ENCODE assay signal across 1 cellular context in the genomic region with DNA sequence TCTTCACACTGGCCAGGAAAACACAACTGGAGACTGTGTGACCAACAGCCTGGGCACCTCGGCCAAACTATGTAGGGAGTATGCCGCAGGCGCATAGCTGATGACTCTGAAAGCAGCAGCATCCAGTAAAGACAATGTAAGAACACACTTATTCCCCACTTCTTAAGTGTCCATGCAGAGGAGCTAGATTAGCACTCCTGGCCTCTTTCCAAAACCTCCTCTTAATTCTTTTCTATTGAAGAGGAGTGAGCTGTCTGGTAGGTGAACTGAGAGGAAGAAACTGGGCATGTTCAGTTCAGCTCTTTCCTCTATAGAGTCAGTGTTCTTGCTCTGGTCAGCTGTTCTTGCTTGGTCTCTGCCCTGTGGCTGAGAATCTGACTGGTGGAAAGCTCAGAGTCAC.
TF ChIP-seq lines count a peak whose summit lies in the region.

No MANE protein-coding gene starts in this region.

TF ChIP-seq in K562, 482 proteins besides CTCF, POLR2A, EP300 and RAD21:
- TF ChIP-seq, protein P1, sequence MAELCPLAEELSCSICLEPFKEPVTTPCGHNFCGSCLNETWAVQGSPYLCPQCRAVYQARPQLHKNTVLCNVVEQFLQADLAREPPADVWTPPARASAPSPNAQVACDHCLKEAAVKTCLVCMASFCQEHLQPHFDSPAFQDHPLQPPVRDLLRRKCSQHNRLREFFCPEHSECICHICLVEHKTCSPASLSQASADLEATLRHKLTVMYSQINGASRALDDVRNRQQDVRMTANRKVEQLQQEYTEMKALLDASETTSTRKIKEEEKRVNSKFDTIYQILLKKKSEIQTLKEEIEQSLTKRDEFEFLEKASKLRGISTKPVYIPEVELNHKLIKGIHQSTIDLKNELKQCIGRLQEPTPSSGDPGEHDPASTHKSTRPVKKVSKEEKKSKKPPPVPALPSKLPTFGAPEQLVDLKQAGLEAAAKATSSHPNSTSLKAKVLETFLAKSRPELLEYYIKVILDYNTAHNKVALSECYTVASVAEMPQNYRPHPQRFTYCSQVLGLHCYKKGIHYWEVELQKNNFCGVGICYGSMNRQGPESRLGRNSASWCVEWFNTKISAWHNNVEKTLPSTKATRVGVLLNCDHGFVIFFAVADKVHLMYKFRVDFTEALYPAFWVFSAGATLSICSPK (IDR thresholded peaks at IDR 0.05; ENCODE audit: borderline replicate concordance): no peak
- TF ChIP-seq ZKSCAN8 (CRISPR knock-in tag; IDR thresholded peaks at IDR 0.05) (no peak), ZNF197 (CRISPR knock-in tag; IDR thresholded peaks at IDR 0.05; ENCODE audit: low read depth) (no peak), NFIC (IDR thresholded peaks at IDR 0.05) (peak; percentile 81), ZNF121 (CRISPR knock-in tag; conservative IDR thresholded peaks at IDR 0.05) (no peak), BRCA1 (IDR thresholded peaks at IDR 0.05) (no peak), BRCA1 (CRISPR knock-in tag; IDR thresholded peaks at IDR 0.05) (no peak), HNRNPUL1 (IDR thresholded peaks at IDR 0.05; ENCODE audit: low read length) (peak; percentile 33; the same call in 1 of the 2 replicates), FUS (optimal IDR thresholded peaks at IDR 0.05; ENCODE audit: low read depth, low read length) (no peak), BHLHE40 (IDR thresholded peaks at IDR 0.05; ENCODE audit: low read length) (no peak)
- TF ChIP-seq, protein P2, sequence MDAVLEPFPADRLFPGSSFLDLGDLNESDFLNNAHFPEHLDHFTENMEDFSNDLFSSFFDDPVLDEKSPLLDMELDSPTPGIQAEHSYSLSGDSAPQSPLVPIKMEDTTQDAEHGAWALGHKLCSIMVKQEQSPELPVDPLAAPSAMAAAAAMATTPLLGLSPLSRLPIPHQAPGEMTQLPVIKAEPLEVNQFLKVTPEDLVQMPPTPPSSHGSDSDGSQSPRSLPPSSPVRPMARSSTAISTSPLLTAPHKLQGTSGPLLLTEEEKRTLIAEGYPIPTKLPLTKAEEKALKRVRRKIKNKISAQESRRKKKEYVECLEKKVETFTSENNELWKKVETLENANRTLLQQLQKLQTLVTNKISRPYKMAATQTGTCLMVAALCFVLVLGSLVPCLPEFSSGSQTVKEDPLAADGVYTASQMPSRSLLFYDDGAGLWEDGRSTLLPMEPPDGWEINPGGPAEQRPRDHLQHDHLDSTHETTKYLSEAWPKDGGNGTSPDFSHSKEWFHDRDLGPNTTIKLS (IDR thresholded peaks at IDR 0.05; ENCODE audit: borderline replicate concordance, low read depth): no peak
- TF ChIP-seq, protein P3, sequence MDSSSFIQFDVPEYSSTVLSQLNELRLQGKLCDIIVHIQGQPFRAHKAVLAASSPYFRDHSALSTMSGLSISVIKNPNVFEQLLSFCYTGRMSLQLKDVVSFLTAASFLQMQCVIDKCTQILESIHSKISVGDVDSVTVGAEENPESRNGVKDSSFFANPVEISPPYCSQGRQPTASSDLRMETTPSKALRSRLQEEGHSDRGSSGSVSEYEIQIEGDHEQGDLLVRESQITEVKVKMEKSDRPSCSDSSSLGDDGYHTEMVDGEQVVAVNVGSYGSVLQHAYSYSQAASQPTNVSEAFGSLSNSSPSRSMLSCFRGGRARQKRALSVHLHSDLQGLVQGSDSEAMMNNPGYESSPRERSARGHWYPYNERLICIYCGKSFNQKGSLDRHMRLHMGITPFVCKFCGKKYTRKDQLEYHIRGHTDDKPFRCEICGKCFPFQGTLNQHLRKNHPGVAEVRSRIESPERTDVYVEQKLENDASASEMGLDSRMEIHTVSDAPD (CRISPR knock-in tag; IDR thresholded peaks at IDR 0.05): no peak
